22 cellular contexts compared by ENCODE assay signal in genomic region chr17:9090641-9091096, GRCh38.
DNase-seq lines count a peak whose midpoint lies in the region; ATAC-seq, FAIRE-seq and TF ChIP-seq lines count a peak whose summit lies in the region.
"Had no signal": no experiment of that assay in that cellular context is flagged by ENCODE, and none has a peak within 500 bp of the region (broad histone marks: within the 10 kb centered on the region; RNA-seq: fewer than 3 reads in every experiment).

No MANE protein-coding gene starts in this region.

- H3K9me3 ChIP-seq in GM23248 (ENCODE audit: low read depth) (no peaks in the 10 kb centered on the region), H1 (ENCODE audit: insufficient read depth in 2 of 2, low read depth in 1 of 2, low read length in 1 of 2) (no peaks in the 10 kb centered on the region)
- H3K9me3 ChIP-seq in naive thymus-derived CD4-positive, alpha-beta T cell (ENCODE audit: control insufficient read depth in 2 of 3, low read length in 3 of 3): no peaks in the 10 kb centered on the region
- H3K9me3 ChIP-seq: colonic mucosa, lower lobe of right lung, SK-N-SH had no signal

- no peak overlapping the region for H2AFZ ChIP-seq in GM23248
- H2AFZ ChIP-seq in H1 (ENCODE audit: low read length): no peak overlapping the region

- H3K9ac ChIP-seq in GM23248 (no peak overlapping the region), H1 (replicated peaks in 1 of 4; ENCODE audit: extremely low read depth in 1 of 4, low read depth in 3 of 4, low read length in 3 of 4) (no peak overlapping the region)
- H3K9ac ChIP-seq: SK-N-SH had no signal

- H3K9me3 Mint-ChIP-seq in activated CD8-positive, alpha-beta T cell treated with anti-CD3 and anti-CD28 coated beads, Interleukin-2, amount 10 ng/mL, durations not matched to agents 7 days and 5 days (ENCODE audit: insufficient read depth): no peaks in the 10 kb centered on the region
- H3K9me3 Mint-ChIP-seq in naive thymus-derived CD4-positive, alpha-beta T cell: no peaks in the 10 kb centered on the region
- H3K9me3 Mint-ChIP-seq: activated CD4-positive, alpha-beta T cell treated with anti-CD3 and anti-CD28 coated beads, Interleukin-2, amount 10 ng/mL, durations not matched to agents 24 days and 14 days; activated naive CD8-positive, alpha-beta T cell treated with anti-CD3 and anti-CD28 coated beads, Interleukin-2, amount 10 ng/mL, durations not matched to agents 7 days and 5 days; activated T-helper 17 cell treated with anti-CD3 and anti-CD28 coated beads, Interleukin-2, amount 50 U/mL, for 72 hours; CD14-positive monocyte; immature natural killer cell had no signal

- H3K4me3 Mint-ChIP-seq in activated CD8-positive, alpha-beta T cell treated with anti-CD3 and anti-CD28 coated beads, Interleukin-2, amount 10 ng/mL, durations not matched to agents 7 days and 5 days: no peak overlapping the region
- no peak overlapping the region for H3K4me3 Mint-ChIP-seq in naive thymus-derived CD4-positive, alpha-beta T cell
- H3K4me3 Mint-ChIP-seq: activated CD4-positive, alpha-beta T cell treated with anti-CD3 and anti-CD28 coated beads, Interleukin-2, amount 10 ng/mL, durations not matched to agents 24 days and 14 days; activated naive CD8-positive, alpha-beta T cell treated with anti-CD3 and anti-CD28 coated beads, Interleukin-2, amount 10 ng/mL, durations not matched to agents 7 days and 5 days; activated T-helper 17 cell treated with anti-CD3 and anti-CD28 coated beads, Interleukin-2, amount 50 U/mL, for 72 hours; CD14-positive monocyte; IgD-negative memory B cell; immature natural killer cell had no signal

- TF ChIP-seq RAD21 in H1 (IDR thresholded peaks at IDR 0.05 in 1 of 2, conservative IDR thresholded peaks at IDR 0.05 in 1 of 2; ENCODE audit: low read depth in 2 of 2, low read length in 2 of 2): no peak

- no peak overlapping the region for H2BK120ac ChIP-seq in H1 (replicated peaks; ENCODE audit: low read depth, low read length)

- H4K20me1 ChIP-seq in GM23248 (ENCODE audit: insufficient read depth) (no peaks in the 10 kb centered on the region), H1 (replicated peaks in 1 of 2; ENCODE audit: control insufficient read depth in 1 of 2, insufficient read depth in 2 of 2, low read length in 2 of 2) (no peaks in the 10 kb centered on the region)

- H3K27ac Mint-ChIP-seq in activated CD8-positive, alpha-beta T cell treated with anti-CD3 and anti-CD28 coated beads, Interleukin-2, amount 10 ng/mL, durations not matched to agents 7 days and 5 days: no peak overlapping the region
- no peak overlapping the region for H3K27ac Mint-ChIP-seq in naive thymus-derived CD4-positive, alpha-beta T cell
- H3K27ac Mint-ChIP-seq: activated CD4-positive, alpha-beta T cell treated with anti-CD3 and anti-CD28 coated beads, Interleukin-2, amount 10 ng/mL, durations not matched to agents 24 days and 14 days; activated naive CD8-positive, alpha-beta T cell treated with anti-CD3 and anti-CD28 coated beads, Interleukin-2, amount 10 ng/mL, durations not matched to agents 7 days and 5 days; activated T-helper 17 cell treated with anti-CD3 and anti-CD28 coated beads, Interleukin-2, amount 50 U/mL, for 72 hours; CD14-positive monocyte; IgD-negative memory B cell; immature natural killer cell had no signal

- H3K79me2 ChIP-seq in GM23248 (ENCODE audit: insufficient read depth): no peaks in the 10 kb centered on the region
- no peaks in the 10 kb centered on the region for H3K79me2 ChIP-seq in H1 (ENCODE audit: control insufficient read depth in 1 of 2, insufficient read depth in 2 of 2, low read length in 2 of 2)

- no peaks in the 10 kb centered on the region for H3K79me1 ChIP-seq in H1 (ENCODE audit: low read depth, low read length)

- no peak overlapping the region for H2BK5ac ChIP-seq in H1 (ENCODE audit: low read depth, low read length)

- TF ChIP-seq CTCF in H1 (IDR thresholded peaks at IDR 0.05; ENCODE audit: control extremely low read depth in 1 of 3, insufficient read depth in 1 of 3, low read depth in 1 of 3, low read length in 3 of 3): no peak

- FAIRE-seq in H1 (lab: Jason Lieb, UNC): no peak

- H3K4me1 ChIP-seq in GM23248 (ENCODE audit: insufficient read depth) (no peaks in the 10 kb centered on the region), H1 (replicated peaks in 1 of 4; ENCODE audit: control insufficient read depth in 3 of 4, insufficient read depth in 4 of 4, low read length in 3 of 4) (no peaks in the 10 kb centered on the region)
- H3K4me1 ChIP-seq in naive thymus-derived CD4-positive, alpha-beta T cell (ENCODE audit: control insufficient read depth in 2 of 2, insufficient read depth in 2 of 2, low read length in 2 of 2): no peaks in the 10 kb centered on the region
- H3K4me1 ChIP-seq: colonic mucosa, lower lobe of right lung had no signal

- WGBS in GM23248 (ENCODE audit: low coverage in 1 of 2, low lambda C conversion rate in 2 of 2, missing lambda C conversion rate in 2 of 2), 2 experiments: 50 to 53% methylated on average over 8 to 9 of the region's 9 CpGs
- 82% methylated on average over 9 of the region's 9 CpGs; no CpG with 5 or more reads in 1 of the 2 experiments for WGBS in H1 (ENCODE audit: extremely low coverage in 1 of 2, insufficient coverage in 1 of 2, insufficient read length in 1 of 2, insufficient replicate concordance in 2 of 2, low coverage in 1 of 2, low lambda C conversion rate in 2 of 2, missing lambda C conversion rate in 1 of 2), 2 experiments

- no peaks in the 10 kb centered on the region for H3K4me1 Mint-ChIP-seq in activated CD8-positive, alpha-beta T cell treated with anti-CD3 and anti-CD28 coated beads, Interleukin-2, amount 10 ng/mL, durations not matched to agents 7 days and 5 days (ENCODE audit: low read depth)
- H3K4me1 Mint-ChIP-seq in naive thymus-derived CD4-positive, alpha-beta T cell: peaks cover 0 to 2% (median 0%) of the 10 kb centered on the region in 7 donors
- H3K4me1 Mint-ChIP-seq: activated CD4-positive, alpha-beta T cell treated with anti-CD3 and anti-CD28 coated beads, Interleukin-2, amount 10 ng/mL, durations not matched to agents 24 days and 14 days; activated naive CD8-positive, alpha-beta T cell treated with anti-CD3 and anti-CD28 coated beads, Interleukin-2, amount 10 ng/mL, durations not matched to agents 7 days and 5 days; activated T-helper 17 cell treated with anti-CD3 and anti-CD28 coated beads, Interleukin-2, amount 50 U/mL, for 72 hours; brain; CD14-positive monocyte; IgD-negative memory B cell; immature natural killer cell had no signal

- no peak overlapping the region for H3K4ac ChIP-seq in H1 (replicated peaks; ENCODE audit: insufficient read length, low read depth, low read length)

- TF ChIP-seq POLR2A in H1 (IDR thresholded peaks at IDR 0.05; ENCODE audit: control extremely low read depth in 1 of 2, low read depth in 2 of 2, low read length in 2 of 2): no peak

- H3K4me2 ChIP-seq in GM23248 (ENCODE audit: unreplicated experiment) (no peak overlapping the region), H1 (ENCODE audit: insufficient read depth in 1 of 2, low read depth in 2 of 2, low read length in 2 of 2) (no peak overlapping the region)
- H3K4me2 ChIP-seq: SK-N-SH had no signal

- CTCF ChIA-PET in H1 (lab: Charles Lee; ENCODE audit: partially characterized antibody): no interaction called here
- CTCF ChIA-PET in activated CD8-positive, alpha-beta T cell treated with anti-CD3 and anti-CD28 coated beads, Interleukin-2, amount 10 ng/mL, durations not matched to agents 7 days and 5 days (lab: Charles Lee): no interaction called here
- CTCF ChIA-PET in naive thymus-derived CD4-positive, alpha-beta T cell (lab: Charles Lee): no interaction called here

- no peak overlapping the region for H4K5ac ChIP-seq in H1 (ENCODE audit: insufficient read length, low read depth, low read length)

- H3K18ac ChIP-seq in H1 (ENCODE audit: extremely low read depth, low read length): no peak overlapping the region

- DNase-seq in GM23248: peak; percentile 6
- DNase-seq in H1 (ENCODE audit: low read depth in 1 of 2, low spot score in 2 of 2): no peak
- peak in 33 of 51 donors; percentile 4 to 75 (median 49) for DNase-seq in hypothalamus (lab: John Stamatoyannopoulos, UW)
- DNase-seq in sciatic nerve (ENCODE audit: low spot score): no peak
- DNase-seq in activated CD8-positive, alpha-beta T cell treated with anti-CD3 and anti-CD28 coated beads, Interleukin-2, amount 10 ng/mL, durations not matched to agents 7 days and 5 days: no peak
- no peak for DNase-seq in naive thymus-derived CD4-positive, alpha-beta T cell
- DNase-seq: activated CD4-positive, alpha-beta T cell treated with anti-CD3 and anti-CD28 coated beads, Interleukin-2, amount 10 ng/mL, durations not matched to agents 24 days and 14 days; activated naive CD8-positive, alpha-beta T cell treated with anti-CD3 and anti-CD28 coated beads, Interleukin-2, amount 10 ng/mL, durations not matched to agents 7 days and 5 days; colonic mucosa; glutamatergic neuron; immature natural killer cell; lower lobe of right lung; NCI-H1417 treated with DMSO at 0.1 percent for 48 hours; NCI-H526 treated with DMSO at 0.1 percent for 48 hours; SK-N-SH had no signal

- no peak overlapping the region for H3K14ac ChIP-seq in H1 (ENCODE audit: insufficient read length)

- no peaks in the 10 kb centered on the region for H3K9me2 ChIP-seq in GM23248 (ENCODE audit: insufficient read depth)
- H3K9me2 ChIP-seq: SK-N-SH had no signal

- no peak for TF ChIP-seq EP300 in H1 (IDR thresholded peaks at IDR 0.05; ENCODE audit: borderline replicate concordance in 1 of 2, low read depth in 2 of 2, low read length in 2 of 2)

- peaks cover 2% of the 10 kb centered on the region; the same call in 1 of the 2 replicates for H3K23me2 ChIP-seq in H1 (ENCODE audit: low read depth, low read length)

- H3K36me3 ChIP-seq in GM23248 (ENCODE audit: low read depth): no peaks in the 10 kb centered on the region
- no peaks in the 10 kb centered on the region for H3K36me3 ChIP-seq in H1 (ENCODE audit: control insufficient read depth in 2 of 4, insufficient read depth in 4 of 4, low read length in 3 of 4)
- H3K36me3 ChIP-seq in naive thymus-derived CD4-positive, alpha-beta T cell (ENCODE audit: control insufficient read depth in 2 of 3, insufficient read depth in 3 of 3, low read length in 3 of 3): no peaks in the 10 kb centered on the region
- H3K36me3 ChIP-seq: colonic mucosa, lower lobe of right lung had no signal

- H2BK20ac ChIP-seq in H1 (ENCODE audit: low read length): no peak overlapping the region

- H2BK12ac ChIP-seq in H1 (ENCODE audit: low read depth, low read length): no peak overlapping the region

- H4K91ac ChIP-seq in H1 (replicated peaks; ENCODE audit: insufficient read length, low read length): no peak overlapping the region

- H4K8ac ChIP-seq in H1 (ENCODE audit: extremely low read depth, insufficient read depth, low read length): 0 out of 2 replicates have a peak overlapping the region, but pooled peaks have one; percentile 31

- in situ Hi-C loops in GM23248 (cut with MboI): no loop called here

- H3K27me3 Mint-ChIP-seq in activated CD8-positive, alpha-beta T cell treated with anti-CD3 and anti-CD28 coated beads, Interleukin-2, amount 10 ng/mL, durations not matched to agents 7 days and 5 days (ENCODE audit: low read depth): no peaks in the 10 kb centered on the region
- peaks cover 0 to 14% (median 7%) of the 10 kb centered on the region in 5 donors for H3K27me3 Mint-ChIP-seq in naive thymus-derived CD4-positive, alpha-beta T cell
- H3K27me3 Mint-ChIP-seq: activated T-helper 17 cell treated with anti-CD3 and anti-CD28 coated beads, Interleukin-2, amount 50 U/mL, for 72 hours; brain had no signal

- H3K27me3 ChIP-seq in GM23248 (replicated peaks; ENCODE audit: insufficient read depth) (peaks cover 14% of the 10 kb centered on the region; the same call in 1 of the 2 replicates), H1 (replicated peaks in 1 of 4; ENCODE audit: control insufficient read depth in 3 of 4, extremely low read depth in 1 of 4, insufficient read depth in 3 of 4, low read length in 3 of 4) (no peaks in the 10 kb centered on the region; a peak in 1 of 7 replicates)
- no peaks in the 10 kb centered on the region for H3K27me3 ChIP-seq in naive thymus-derived CD4-positive, alpha-beta T cell (ENCODE audit: control insufficient read depth in 2 of 2, insufficient read depth in 2 of 2, low read length in 2 of 2)
- H3K27me3 ChIP-seq: colonic mucosa had no signal

- POLR2A ChIA-PET in H1 (lab: Charles Lee; ENCODE audit: partially characterized antibody): interaction anchor here (0.6 kb wide), 1 partner anchor 18 kb away, joined by 3 read pairs; no protein-coding TSS in a partner anchor
- POLR2A ChIA-PET in activated CD8-positive, alpha-beta T cell treated with anti-CD3 and anti-CD28 coated beads, Interleukin-2, amount 10 ng/mL, durations not matched to agents 7 days and 5 days (lab: Charles Lee): no interaction called here
- POLR2A ChIA-PET in naive thymus-derived CD4-positive, alpha-beta T cell (lab: Charles Lee): no interaction called here

- H3K23ac ChIP-seq in H1 (ENCODE audit: insufficient read length): no peak overlapping the region

- no peaks in the 10 kb centered on the region for H3K36me3 Mint-ChIP-seq in activated CD8-positive, alpha-beta T cell treated with anti-CD3 and anti-CD28 coated beads, Interleukin-2, amount 10 ng/mL, durations not matched to agents 7 days and 5 days (ENCODE audit: low read depth)
- H3K36me3 Mint-ChIP-seq in naive thymus-derived CD4-positive, alpha-beta T cell: no peaks in the 10 kb centered on the region
- H3K36me3 Mint-ChIP-seq: activated naive CD8-positive, alpha-beta T cell treated with anti-CD3 and anti-CD28 coated beads, Interleukin-2, amount 10 ng/mL, durations not matched to agents 7 days and 5 days; brain; CD14-positive monocyte; IgD-negative memory B cell; immature natural killer cell had no signal

- H3F3A ChIP-seq in GM23248 (ENCODE audit: insufficient read depth): no peaks in the 10 kb centered on the region

- peak; percentile 46 for ATAC-seq in sciatic nerve
- ATAC-seq in activated CD8-positive, alpha-beta T cell treated with anti-CD3 and anti-CD28 coated beads, Interleukin-2, amount 10 ng/mL, durations not matched to agents 7 days and 5 days: no peak
- no peak for ATAC-seq in GM19467 (IDR thresholded peaks at IDR 0.05; ENCODE audit: unreplicated experiment)
- no peak for ATAC-seq in GM21737 (IDR thresholded peaks at IDR 0.05; ENCODE audit: unreplicated experiment)
- ATAC-seq in naive thymus-derived CD4-positive, alpha-beta T cell: no peak
- ATAC-seq: activated T-helper 17 cell treated with anti-CD3 and anti-CD28 coated beads, Interleukin-2, amount 50 U/mL, for 72 hours; HCT116; lower lobe of right lung had no signal

- H3K4me3 ChIP-seq in GM23248: no peak overlapping the region
- no peak overlapping the region for H3K4me3 ChIP-seq in H1 (ENCODE audit: extremely low read depth in 1 of 4, insufficient read depth in 2 of 4, low read depth in 3 of 4, low read length in 4 of 4)
- no peak overlapping the region for H3K4me3 ChIP-seq in naive thymus-derived CD4-positive, alpha-beta T cell (ENCODE audit: low read length)
- H3K4me3 ChIP-seq: colonic mucosa, lower lobe of right lung had no signal

- intact Hi-C loops in sciatic nerve (cut with DNase I): no loop called here
- intact Hi-C loops in naive thymus-derived CD4-positive, alpha-beta T cell (cut with micrococcal nuclease): no loop called here

- no peak overlapping the region for H2AK5ac ChIP-seq in H1 (ENCODE audit: low read depth, low read length)

- no peak overlapping the region for H2BK15ac ChIP-seq in H1 (ENCODE audit: low read length)

- H3K27ac ChIP-seq in GM23248 (no peak overlapping the region), H1 (ENCODE audit: low read depth, low read length) (no peak overlapping the region)
- no peak overlapping the region for H3K27ac ChIP-seq in naive thymus-derived CD4-positive, alpha-beta T cell (ENCODE audit: low read depth, low read length)
- H3K27ac ChIP-seq: colonic mucosa, lower lobe of right lung had no signal

- H3K56ac ChIP-seq in H1 (replicated peaks; ENCODE audit: insufficient read length, low read depth, low read length): no peak overlapping the region

Comparison
In these comparisons a context has a peak if more than half of its experiments do, and no peak if none do; other contexts are left out.
1. DNase-seq: peak in GM23248 (single experiment) and hypothalamus (33 of 51); none in H1 (0 of 2), sciatic nerve (single experiment), activated CD8-positive, alpha-beta T cell treated with anti-CD3 and anti-CD28 coated beads, Interleukin-2, amount 10 ng/mL, durations not matched to agents 7 days and 5 days (single experiment) and naive thymus-derived CD4-positive, alpha-beta T cell (0 of 9).